In genomic region chr2:102803041-102803896, GRCh38 we compare ENCODE assay signal across 1 cellular context.
TF ChIP-seq lines count a peak whose summit lies in the region.

No MANE protein-coding gene starts in this region.

TF ChIP-seq in HepG2, 621 proteins besides CTCF, POLR2A, EP300 and RAD21:
- TF ChIP-seq ADNP (CRISPR knock-in tag; IDR thresholded peaks at IDR 0.05), result no peak
- peak; percentile 58; the same call in 1 of the 2 replicates for TF ChIP-seq TCF7 (IDR thresholded peaks at IDR 0.05; ENCODE audit: low read depth)
- no peak for TF ChIP-seq SP4 (CRISPR knock-in tag; IDR thresholded peaks at IDR 0.05)
- TF ChIP-seq SIX1 (CRISPR knock-in tag; IDR thresholded peaks at IDR 0.05; ENCODE audit: borderline replicate concordance), result 0 out of 2 replicates have a peak, but pooled peaks have one; percentile 36
- 0 out of 2 replicates have a peak, but pooled peaks have one; percentile 27 for TF ChIP-seq BCL6 (CRISPR knock-in tag; IDR thresholded peaks at IDR 0.05)
- no peak for TF ChIP-seq AGO1 (IDR thresholded peaks at IDR 0.05; ENCODE audit: low read depth, low read length, poor library complexity, severe bottlenecking)
- no peak for TF ChIP-seq ATF3 (CRISPR knock-in tag; IDR thresholded peaks at IDR 0.05)
- no peak for TF ChIP-seq ZNF274 (CRISPR knock-in tag; IDR thresholded peaks at IDR 0.05)
- TF ChIP-seq HES4 (CRISPR knock-in tag; IDR thresholded peaks at IDR 0.05; ENCODE audit: borderline replicate concordance), result no peak
- TF ChIP-seq ZBTB2 (CRISPR knock-in tag; IDR thresholded peaks at IDR 0.05; ENCODE audit: low read depth), result no peak
- 0 out of 2 replicates have a peak, but pooled peaks have one; percentile 16 for TF ChIP-seq ARID5B (CRISPR knock-in tag; IDR thresholded peaks at IDR 0.05)
- TF ChIP-seq RFX1 (IDR thresholded peaks at IDR 0.05), result no peak
- no peak for TF ChIP-seq ZNF468 (CRISPR knock-in tag; IDR thresholded peaks at IDR 0.05)
- TF ChIP-seq ZNF704 (CRISPR knock-in tag; IDR thresholded peaks at IDR 0.05; ENCODE audit: borderline replicate concordance), result no peak
TF ChIP-seq in HepG2: peak in this region for 4.
